Comparison of ENCODE assay signal across 11 cellular contexts in the genomic region with DNA sequence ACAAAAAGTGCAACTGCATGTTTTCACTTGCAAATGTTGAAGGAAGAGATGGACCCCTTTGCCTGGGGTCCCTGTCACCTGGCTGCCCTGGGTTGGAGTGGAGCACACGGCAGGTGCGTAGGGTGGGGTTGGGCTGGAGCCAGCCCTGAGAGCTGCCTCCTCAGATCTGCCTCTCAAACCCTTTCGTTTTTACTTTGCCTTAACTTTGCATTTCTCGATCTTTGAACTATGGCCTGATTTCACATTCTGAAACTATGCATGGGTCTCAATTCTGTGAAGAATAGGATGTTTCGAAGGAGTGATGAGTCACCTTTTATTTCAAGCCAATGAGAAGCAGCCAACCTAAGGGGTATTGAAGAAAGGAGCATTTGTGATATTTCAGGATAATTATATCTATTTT.
DNase-seq lines count a peak whose midpoint lies in the region; ATAC-seq, FAIRE-seq and TF ChIP-seq lines count a peak whose summit lies in the region.
"Had no signal": no experiment of that assay in that cellular context is flagged by ENCODE, and none has a peak within 500 bp of the region (broad histone marks: within the 10 kb centered on the region; RNA-seq: fewer than 3 reads in every experiment).

No MANE protein-coding gene starts in this region.

- no peaks in the 10 kb centered on the region for H3K4me1 ChIP-seq in right cardiac atrium (ENCODE audit: control insufficient read depth, insufficient read depth, low read length)
- H3K4me1 ChIP-seq: SJSA1, stomach had no signal

- 84% methylated on average over 5 of the region's 5 CpGs for WGBS in right cardiac atrium

- no peaks in the 10 kb centered on the region for H3K27me3 ChIP-seq in right cardiac atrium (ENCODE audit: control insufficient read depth, insufficient read depth)

- no peaks in the 10 kb centered on the region for H3K9me3 Mint-ChIP-seq in activated naive CD8-positive, alpha-beta T cell treated with anti-CD3 and anti-CD28 coated beads, Interleukin-2, amount 50 U/mL, for 24 hours
- H3K9me3 Mint-ChIP-seq in glutamatergic neuron (ENCODE audit: unreplicated experiment): no peaks in the 10 kb centered on the region
- H3K9me3 Mint-ChIP-seq: central memory CD8-positive, alpha-beta T cell had no signal

- FAIRE-seq in GM12892 (lab: Jason Lieb, UNC): peak; percentile 97

- H3K9me3 ChIP-seq in right cardiac atrium (ENCODE audit: control insufficient read depth, low read length): no peaks in the 10 kb centered on the region
- H3K9me3 ChIP-seq: stomach had no signal

- intact Hi-C loops in right cardiac atrium (cut with DNase I): no loop called here

- H3K27me3 Mint-ChIP-seq in activated naive CD8-positive, alpha-beta T cell treated with anti-CD3 and anti-CD28 coated beads, Interleukin-2, amount 50 U/mL, for 24 hours: peaks cover 46% of the 10 kb centered on the region
- H3K27me3 Mint-ChIP-seq in glutamatergic neuron (ENCODE audit: unreplicated experiment): peaks cover 4% of the 10 kb centered on the region

- TF ChIP-seq POLR2A in GM12892 (IDR thresholded peaks at IDR 0.05; ENCODE audit: low read depth, low read length): no peak

- no peak overlapping the region for H3K4me3 ChIP-seq in right cardiac atrium (ENCODE audit: low read length)
- H3K4me3 ChIP-seq: SJSA1, stomach had no signal

- peaks cover 56% of the 10 kb centered on the region for H3K4me1 Mint-ChIP-seq in activated naive CD8-positive, alpha-beta T cell treated with anti-CD3 and anti-CD28 coated beads, Interleukin-2, amount 50 U/mL, for 24 hours
- H3K4me1 Mint-ChIP-seq in glutamatergic neuron (ENCODE audit: low read depth, unreplicated experiment): peaks cover 8% of the 10 kb centered on the region

- no peak overlapping the region for H3K27ac ChIP-seq in right cardiac atrium (ENCODE audit: low read length)
- H3K27ac ChIP-seq: SJSA1, stomach had no signal

- ATAC-seq in GM19452 (IDR thresholded peaks at IDR 0.05; ENCODE audit: unreplicated experiment) (peak; percentile 85), HG03139 (IDR thresholded peaks at IDR 0.05; ENCODE audit: unreplicated experiment) (peak; percentile 87), right cardiac atrium (no peak)
- peak; percentile 70 for ATAC-seq in activated naive CD8-positive, alpha-beta T cell treated with anti-CD3 and anti-CD28 coated beads, Interleukin-2, amount 50 U/mL, for 24 hours

- peak overlapping the region; percentile 15 for H3K27ac Mint-ChIP-seq in activated naive CD8-positive, alpha-beta T cell treated with anti-CD3 and anti-CD28 coated beads, Interleukin-2, amount 50 U/mL, for 24 hours
- H3K27ac Mint-ChIP-seq in glutamatergic neuron (ENCODE audit: unreplicated experiment): no peak overlapping the region

- H3K4me3 Mint-ChIP-seq in activated naive CD8-positive, alpha-beta T cell treated with anti-CD3 and anti-CD28 coated beads, Interleukin-2, amount 50 U/mL, for 24 hours: no peak overlapping the region
- no peak overlapping the region for H3K4me3 Mint-ChIP-seq in glutamatergic neuron (ENCODE audit: unreplicated experiment)
- H3K4me3 Mint-ChIP-seq: central memory CD8-positive, alpha-beta T cell had no signal

- DNase-seq in GM12892 (ENCODE audit: insufficient read length) (peak; percentile 62), NCI-H128 (lab: John Stamatoyannopoulos, UW; ENCODE audit: unreplicated experiment) (no peak), C1 segment of cervical spinal cord (lab: John Stamatoyannopoulos, UW) (no peak), right cardiac atrium (no peak), glutamatergic neuron (no peak)
- DNase-seq in activated naive CD8-positive, alpha-beta T cell treated with anti-CD3 and anti-CD28 coated beads, Interleukin-2, amount 50 U/mL, for 24 hours: peak; percentile 39
- DNase-seq: stomach had no signal

- TF ChIP-seq CTCF in glutamatergic neuron (IDR thresholded peaks at IDR 0.05; ENCODE audit: partially characterized antibody, unreplicated experiment): no peak

- H3K36me3 Mint-ChIP-seq in activated naive CD8-positive, alpha-beta T cell treated with anti-CD3 and anti-CD28 coated beads, Interleukin-2, amount 50 U/mL, for 24 hours (ENCODE audit: low read depth): no peaks in the 10 kb centered on the region
- no peaks in the 10 kb centered on the region for H3K36me3 Mint-ChIP-seq in glutamatergic neuron (ENCODE audit: unreplicated experiment)

Comparison
In these comparisons a context has a peak if more than half of its experiments do, and no peak if none do; other contexts are left out.
1. DNase-seq: peak in GM12892 (single experiment) and activated naive CD8-positive, alpha-beta T cell treated with anti-CD3 and anti-CD28 coated beads, Interleukin-2, amount 50 U/mL, for 24 hours (single experiment); none in NCI-H128 (single experiment), C1 segment of cervical spinal cord (0 of 14), right cardiac atrium (0 of 3) and glutamatergic neuron (single experiment).
2. ATAC-seq: peak in GM19452 (single experiment), HG03139 (single experiment) and activated naive CD8-positive, alpha-beta T cell treated with anti-CD3 and anti-CD28 coated beads, Interleukin-2, amount 50 U/mL, for 24 hours (single experiment); none in right cardiac atrium (0 of 2).